Comparison of ENCODE assay signal across 21 cellular contexts in genomic region chr1:26328597-26328996, GRCh38. TPM values are rescaled to one million over a fixed set of nuclear protein-coding genes. Genes with fewer than 3 reads are reported as not detected.
"Had no signal": no experiment of that assay in that cellular context is flagged by ENCODE, and none has a peak within 500 bp of the region (broad histone marks: within the 10 kb centered on the region; RNA-seq: fewer than 3 reads in every experiment).

No MANE protein-coding gene starts in this region.

- ATAC-seq: activated T-cell treated with anti-CD3 and anti-CD28 coated beads, Interleukin-2, amount 50 U/mL, for 4 hours; body of pancreas; gastrocnemius medialis; heart left ventricle; stimulated activated naive CD8-positive, alpha-beta T cell treated with anti-CD3 and anti-CD28 coated beads, Interleukin-15, Interleukin-2, amounts not matched to agents 100 U/mL and 50 U/mL, for 24 hours had no signal

- H3K27ac ChIP-seq: body of pancreas, coronary artery, gastrocnemius medialis, heart left ventricle, left ventricle myocardium inferior, right atrium auricular region, tibial artery had no signal

- H3K9me3 ChIP-seq: body of pancreas, gastrocnemius medialis, heart left ventricle, left ventricle myocardium inferior, right atrium auricular region, tibial artery had no signal

- H3K36me3 ChIP-seq: gastrocnemius medialis, heart left ventricle, left ventricle myocardium inferior, right atrium auricular region, tibial artery had no signal

- DNase-seq: activated CD4-positive, alpha-beta T cell treated with anti-CD3 and anti-CD28 coated beads, Interleukin-2, amount 10 ng/mL, durations not matched to agents 7 days and 5 days; activated CD8-positive, alpha-beta memory T cell treated with anti-CD3 and anti-CD28 coated beads, Interleukin-2, amount 50 U/mL, for 4 hours; activated naive CD4-positive, alpha-beta T cell treated with anti-CD3 and anti-CD28 coated beads for 36 hours; activated T-cell treated with anti-CD3 and anti-CD28 coated beads, Interleukin-2, amount 50 U/mL, for 4 hours; body of pancreas; gastrocnemius medialis; heart left ventricle; kidney glomerular epithelial cell; left ventricle myocardium inferior; mammary epithelial cell; midbrain; stimulated activated CD4-positive, alpha-beta T cell treated with anti-CD3 and anti-CD28 coated beads, Interleukin-12 subunit alpha, Interleukin-12 subunit beta, amount 100 ng/mL, for 4 hours; stimulated activated CD4-positive, alpha-beta T cell treated with anti-CD3 and anti-CD28 coated beads, Interleukin-2, amount 100 ng/mL, for 24 hours; stimulated activated naive CD8-positive, alpha-beta T cell treated with anti-CD3 and anti-CD28 coated beads, Interleukin-15, Interleukin-2, amounts not matched to agents 100 U/mL and 50 U/mL, for 24 hours; substantia nigra; tibial artery had no signal

- H3K4me1 ChIP-seq: body of pancreas, gastrocnemius medialis, heart left ventricle, left ventricle myocardium inferior, right atrium auricular region, tibial artery had no signal

- H3K4me3 ChIP-seq: body of pancreas, coronary artery, gastrocnemius medialis, heart left ventricle, left ventricle myocardium inferior, right atrium auricular region, tibial artery had no signal

- H3K27me3 ChIP-seq: body of pancreas, right atrium auricular region had no signal

RNA-seq across cellular contexts. Expression of gene CD52, which starts 10.8 kb away (rescaled TPM):
- total RNA-seq: body of pancreas, mammary epithelial cell had no signal

RNA-seq across cellular contexts. Expression of gene CRYBG2, which starts 25.3 kb away (rescaled TPM):
- total RNA-seq: gastrocnemius medialis, left ventricle myocardium inferior, omental fat pad, right atrium auricular region had no signal
- polyA plus RNA-seq: heart left ventricle had no signal

RNA-seq across cellular contexts. Expression of gene ZNF683, which starts 44.0 kb away (rescaled TPM):
- total RNA-seq: activated naive CD4-positive, alpha-beta T cell treated with anti-CD3 and anti-CD28 coated beads for 36 hours; body of pancreas; esophagus mucosa; gastrocnemius medialis; left ventricle myocardium inferior; mammary epithelial cell; omental fat pad; progenitor cell of endocrine pancreas; right atrium auricular region had no signal
- polyA plus RNA-seq: mammary epithelial cell had no signal
